21 cellular contexts compared by ENCODE assay signal in the genomic region with DNA sequence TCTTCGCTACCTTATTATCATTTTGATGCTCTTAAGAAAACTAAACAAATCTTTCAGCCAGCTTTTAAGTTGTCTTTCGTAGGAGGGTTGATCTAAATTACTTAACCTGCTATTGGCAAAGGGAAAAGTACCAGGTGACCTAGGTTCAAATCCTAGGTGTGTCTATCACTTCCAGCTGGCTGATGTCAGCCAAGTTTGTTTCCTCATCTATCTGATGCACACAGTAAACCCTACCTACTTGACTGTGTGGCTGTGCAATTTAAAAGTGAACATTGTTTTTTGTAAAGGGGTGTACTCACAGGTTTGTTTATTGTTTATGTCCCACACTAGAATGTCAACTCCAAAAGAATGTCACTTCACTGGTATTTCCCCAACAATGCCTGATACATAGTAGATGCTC.
"Had no signal": no experiment of that assay in that cellular context is flagged by ENCODE, and none has a peak within 500 bp of the region (broad histone marks: within the 10 kb centered on the region; RNA-seq: fewer than 3 reads in every experiment).

No MANE protein-coding gene starts in this region.

- H3K4me3 Mint-ChIP-seq: memory B cell; mesothelial cell of epicardium; natural killer cell treated with Interleukin-12 subunit alpha and Interleukin-12 subunit beta and Interleukin-15 and Interleukin-18, amount 100 ng/mL, for 72 hours; neural progenitor cell had no signal

- H3K4me3 ChIP-seq: gastrocnemius medialis, left lung, lower lobe of right lung, neural progenitor cell, pancreas, stomach, upper lobe of left lung, vagina had no signal

- H3K27ac ChIP-seq: gastrocnemius medialis, left lung, lower lobe of right lung, neural progenitor cell, pancreas, stomach, upper lobe of left lung, vagina had no signal

- H3K27me3 ChIP-seq: gastrocnemius medialis, left lung, neural progenitor cell, pancreas, stomach, upper lobe of left lung, vagina had no signal

- H3K27me3 Mint-ChIP-seq: memory B cell had no signal

- FAIRE-seq: pancreas had no signal

- H3K9me3 ChIP-seq: gastrocnemius medialis, left lung, lower lobe of right lung, pancreas, stomach, upper lobe of left lung, vagina had no signal

- H3K4me2 ChIP-seq: neural progenitor cell had no signal

- H3K27ac Mint-ChIP-seq: memory B cell; mesothelial cell of epicardium; natural killer cell treated with Interleukin-12 subunit alpha and Interleukin-12 subunit beta and Interleukin-15 and Interleukin-18, amount 100 ng/mL, for 72 hours; neural progenitor cell; progenitor cell of endocrine pancreas had no signal

- H3K36me3 ChIP-seq: gastrocnemius medialis, left lung, lower lobe of right lung, neural progenitor cell, pancreas, stomach, upper lobe of left lung, vagina had no signal

- DNase-seq: erythroblast; gastrocnemius medialis; glutamatergic neuron; islet precursor cell; left lung; lower lobe of right lung; nucleus accumbens; pancreas; right cardiac atrium; stimulated activated CD4-positive, alpha-beta T cell treated with anti-CD3 and anti-CD28 coated beads, Interleukin-2, amount 100 ng/mL, for 24 hours; stimulated activated CD4-positive, alpha-beta T cell treated with anti-CD3 and anti-CD28 coated beads, Interleukin-4, amount 100 ng/mL, for 4 hours; stimulated activated naive CD4-positive, alpha-beta T cell; stomach; substantia nigra; upper lobe of left lung had no signal

- H3K9ac ChIP-seq: neural progenitor cell had no signal

- H3K36me3 Mint-ChIP-seq: memory B cell; mesothelial cell of epicardium; natural killer cell treated with Interleukin-12 subunit alpha and Interleukin-12 subunit beta and Interleukin-15 and Interleukin-18, amount 100 ng/mL, for 72 hours; neural progenitor cell had no signal

- ATAC-seq: gastrocnemius medialis; left lung; lower lobe of right lung; natural killer cell treated with Interleukin-12 subunit alpha and Interleukin-12 subunit beta and Interleukin-15 and Interleukin-18, amount 100 ng/mL, for 72 hours; pancreas; right cardiac atrium had no signal

- H3K9me3 Mint-ChIP-seq: memory B cell; mesothelial cell of epicardium; natural killer cell treated with Interleukin-12 subunit alpha and Interleukin-12 subunit beta and Interleukin-15 and Interleukin-18, amount 100 ng/mL, for 72 hours; neural progenitor cell had no signal

- H3K4me1 ChIP-seq: gastrocnemius medialis, left lung, lower lobe of right lung, neural progenitor cell, upper lobe of left lung, vagina had no signal

- H2AFZ ChIP-seq: neural progenitor cell had no signal
